8 cellular contexts compared by ENCODE assay signal in genomic region chr10:86711237-86711956, GRCh38. TPM values are rescaled to one million over a fixed set of nuclear protein-coding genes. Genes with fewer than 3 reads are reported as not detected.
DNase-seq lines count a peak whose midpoint lies in the region; ATAC-seq and TF ChIP-seq lines count a peak whose summit lies in the region.

No MANE protein-coding gene starts in this region.

- no peaks in the 10 kb centered on the region for H3K36me3 ChIP-seq in HUES48 (ENCODE audit: control insufficient read depth, insufficient read depth, low read length)

- peaks cover 2% of the 10 kb centered on the region for H3K36me3 Mint-ChIP-seq in activated T-helper 1 cell treated with anti-CD3 and anti-CD28 coated beads, Interleukin-12 subunit alpha, Interleukin-12 subunit beta, Interleukin-2, Interleukin-4 antibody, amounts not matched to agents 30 ng/mL and 10 ng/mL and 1 ng/mL, durations not matched to agents 14 hours and 24 hours and 36 hours (ENCODE audit: low read depth)
- no peaks in the 10 kb centered on the region for H3K36me3 Mint-ChIP-seq in natural killer cell treated with Interleukin-12 subunit alpha and Interleukin-12 subunit beta and Interleukin-15 and Interleukin-18, amount 100 ng/mL, for 72 hours

- H3K4me3 ChIP-seq in HUES48 (ENCODE audit: low read depth, low read length) (peak overlapping the region; percentile 63), fibroblast of mammary gland (ENCODE audit: control insufficient read depth, low read depth, low read length) (peak overlapping the region; percentile 54)

- H3K27ac Mint-ChIP-seq in activated T-helper 1 cell treated with anti-CD3 and anti-CD28 coated beads, Interleukin-12 subunit alpha, Interleukin-12 subunit beta, Interleukin-2, Interleukin-4 antibody, amounts not matched to agents 30 ng/mL and 10 ng/mL and 1 ng/mL, durations not matched to agents 14 hours and 24 hours and 36 hours, result peak overlapping the region; percentile 97
- H3K27ac Mint-ChIP-seq in natural killer cell treated with Interleukin-12 subunit alpha and Interleukin-12 subunit beta and Interleukin-15 and Interleukin-18, amount 100 ng/mL, for 72 hours, result peak overlapping the region; percentile 88 to 96

- no peaks in the 10 kb centered on the region for H3K9me3 Mint-ChIP-seq in activated T-helper 1 cell treated with anti-CD3 and anti-CD28 coated beads, Interleukin-12 subunit alpha, Interleukin-12 subunit beta, Interleukin-2, Interleukin-4 antibody, amounts not matched to agents 30 ng/mL and 10 ng/mL and 1 ng/mL, durations not matched to agents 14 hours and 24 hours and 36 hours
- no peaks in the 10 kb centered on the region for H3K9me3 Mint-ChIP-seq in natural killer cell treated with Interleukin-12 subunit alpha and Interleukin-12 subunit beta and Interleukin-15 and Interleukin-18, amount 100 ng/mL, for 72 hours

- no peaks in the 10 kb centered on the region for H3K9me3 ChIP-seq in HUES48 (ENCODE audit: control insufficient read depth, insufficient read depth, low read length)

- peak overlapping the region; percentile 58 for H3K9ac ChIP-seq in HUES48 (ENCODE audit: low read depth, low read length)

- intact Hi-C loops in activated T-helper 1 cell treated with anti-CD3 and anti-CD28 coated beads, Interleukin-12 subunit alpha, Interleukin-12 subunit beta, Interleukin-2, Interleukin-4 antibody, amounts not matched to agents 30 ng/mL and 10 ng/mL and 1 ng/mL, durations not matched to agents 14 hours and 24 hours and 36 hours (cut with micrococcal nuclease), result loop anchor here (1.0 to 5.0 kb wide), 7 partner anchors 45 to 383 kb away; partner anchors contain the start of genes ADIRF, BMPR1A, GLUD1 and SHLD2

- no peaks in the 10 kb centered on the region for H3K27me3 ChIP-seq in HUES48 (ENCODE audit: control insufficient read depth, insufficient read depth, low read length)

- peaks cover 17% of the 10 kb centered on the region for H3K4me1 Mint-ChIP-seq in activated T-helper 1 cell treated with anti-CD3 and anti-CD28 coated beads, Interleukin-12 subunit alpha, Interleukin-12 subunit beta, Interleukin-2, Interleukin-4 antibody, amounts not matched to agents 30 ng/mL and 10 ng/mL and 1 ng/mL, durations not matched to agents 14 hours and 24 hours and 36 hours (ENCODE audit: low read depth)
- peaks cover 12 to 18% of the 10 kb centered on the region in 2 donors for H3K4me1 Mint-ChIP-seq in natural killer cell treated with Interleukin-12 subunit alpha and Interleukin-12 subunit beta and Interleukin-15 and Interleukin-18, amount 100 ng/mL, for 72 hours (ENCODE audit: low read depth in 2 of 2)

- peak; percentile 64 for DNase-seq in DMS153 treated with DMSO at 0.1 percent for 48 hours (lab: John Stamatoyannopoulos, UW; ENCODE audit: unreplicated experiment)
- peak; percentile 84 for DNase-seq in activated T-helper 1 cell treated with anti-CD3 and anti-CD28 coated beads, Interleukin-12 subunit alpha, Interleukin-12 subunit beta, Interleukin-2, Interleukin-4 antibody, amounts not matched to agents 30 ng/mL and 10 ng/mL and 1 ng/mL, durations not matched to agents 14 hours and 24 hours and 36 hours (ENCODE audit: low spot score)
- peak; percentile 83 for DNase-seq in fibroblast of mammary gland (ENCODE audit: low read depth)
- peak; percentile 91 for DNase-seq in natural killer cell treated with Interleukin-12 subunit alpha and Interleukin-12 subunit beta and Interleukin-15 and Interleukin-18, amount 100 ng/mL, for 72 hours (ENCODE audit: low spot score)
- DNase-seq in stimulated activated naive CD4-positive, alpha-beta T cell treated with Interleukin-2 at 50 U/mL for 16 hours (lab: John Stamatoyannopoulos, UW), result peak; percentile 81

- peak; percentile 42 for TF ChIP-seq CTCF in fibroblast of mammary gland (conservative IDR thresholded peaks at IDR 0.05; ENCODE audit: control insufficient read depth, insufficient read depth, low read depth, low read length)

- H3K27me3 Mint-ChIP-seq in activated T-helper 1 cell treated with anti-CD3 and anti-CD28 coated beads, Interleukin-12 subunit alpha, Interleukin-12 subunit beta, Interleukin-2, Interleukin-4 antibody, amounts not matched to agents 30 ng/mL and 10 ng/mL and 1 ng/mL, durations not matched to agents 14 hours and 24 hours and 36 hours (ENCODE audit: insufficient read depth), result no peaks in the 10 kb centered on the region
- no peaks in the 10 kb centered on the region for H3K27me3 Mint-ChIP-seq in natural killer cell treated with Interleukin-12 subunit alpha and Interleukin-12 subunit beta and Interleukin-15 and Interleukin-18, amount 100 ng/mL, for 72 hours

- H3K4me1 ChIP-seq in HUES48 (ENCODE audit: control insufficient read depth, insufficient read depth, low read length), result peaks cover 17% of the 10 kb centered on the region; the same call in 1 of the 2 replicates

- ATAC-seq in GM21423 (IDR thresholded peaks at IDR 0.05; ENCODE audit: unreplicated experiment), result peak; percentile 86
- peak; percentile 95 for ATAC-seq in natural killer cell treated with Interleukin-12 subunit alpha and Interleukin-12 subunit beta and Interleukin-15 and Interleukin-18, amount 100 ng/mL, for 72 hours

- H3K27ac ChIP-seq in HUES48 (ENCODE audit: low read depth, low read length), result peak overlapping the region; percentile 70

- peak overlapping the region; percentile 88 for H3K4me3 Mint-ChIP-seq in activated T-helper 1 cell treated with anti-CD3 and anti-CD28 coated beads, Interleukin-12 subunit alpha, Interleukin-12 subunit beta, Interleukin-2, Interleukin-4 antibody, amounts not matched to agents 30 ng/mL and 10 ng/mL and 1 ng/mL, durations not matched to agents 14 hours and 24 hours and 36 hours
- peak overlapping the region; percentile 84 for H3K4me3 Mint-ChIP-seq in natural killer cell treated with Interleukin-12 subunit alpha and Interleukin-12 subunit beta and Interleukin-15 and Interleukin-18, amount 100 ng/mL, for 72 hours

TF ChIP-seq in PFSK-1, 5 proteins besides CTCF, POLR2A, EP300 and RAD21:
- no peak for TF ChIP-seq SIN3A (IDR thresholded peaks at IDR 0.05; ENCODE audit: borderline replicate concordance, insufficient read depth, low read length)
- no peak for TF ChIP-seq REST (IDR thresholded peaks at IDR 0.05; ENCODE audit: insufficient read depth in 1 of 2, low read depth in 2 of 2, low read length in 2 of 2)
- no peak for TF ChIP-seq TAF1 (IDR thresholded peaks at IDR 0.05; ENCODE audit: borderline replicate concordance, insufficient read depth, low read length)
- no peak for TF ChIP-seq FOXP2 (optimal IDR thresholded peaks at IDR 0.05; ENCODE audit: borderline replicate concordance, extremely low read depth, extremely low read length, insufficient read depth)
- TF ChIP-seq POLR2AphosphoS5 (IDR thresholded peaks at IDR 0.05; ENCODE audit: low read depth, low read length), result peak; percentile 54

RNA-seq across cellular contexts. Expression of gene LDB3, which starts 43.1 kb away (rescaled TPM):
- polyA plus RNA-seq in PFSK-1 (2012; ENCODE audit: insufficient read length, low read depth), result not detected
- total RNA-seq in activated T-helper 1 cell treated with anti-CD3 and anti-CD28 coated beads, Interleukin-12 subunit alpha, Interleukin-12 subunit beta, Interleukin-2, Interleukin-4 antibody, amounts not matched to agents 30 ng/mL and 10 ng/mL and 1 ng/mL, durations not matched to agents 14 hours and 24 hours and 36 hours, result 0.10 TPM in 1 of 2 replicates, not detected in the other
- total RNA-seq in natural killer cell treated with Interleukin-12 subunit alpha and Interleukin-12 subunit beta and Interleukin-15 and Interleukin-18, amount 100 ng/mL, for 72 hours, result not detected

RNA-seq across cellular contexts. Expression of gene BMPR1A, which starts 45.0 kb away (rescaled TPM):
- polyA plus RNA-seq in PFSK-1 (2012; ENCODE audit: insufficient read length, low read depth), result 5.0 TPM
- total RNA-seq in activated T-helper 1 cell treated with anti-CD3 and anti-CD28 coated beads, Interleukin-12 subunit alpha, Interleukin-12 subunit beta, Interleukin-2, Interleukin-4 antibody, amounts not matched to agents 30 ng/mL and 10 ng/mL and 1 ng/mL, durations not matched to agents 14 hours and 24 hours and 36 hours, result 9.7 and 14.5 TPM in 2 replicates
- total RNA-seq in natural killer cell treated with Interleukin-12 subunit alpha and Interleukin-12 subunit beta and Interleukin-15 and Interleukin-18, amount 100 ng/mL, for 72 hours, result 10 to 100 TPM in 1 of 2 donors, 1 to 10 TPM in 1; 8.2 to 11.5 TPM

RNA-seq across cellular contexts. Expression of gene OPN4, which starts 57.0 kb away (rescaled TPM):
- polyA plus RNA-seq in PFSK-1 (2012; ENCODE audit: insufficient read length, low read depth), result not detected
- not detected in 2 replicates for total RNA-seq in activated T-helper 1 cell treated with anti-CD3 and anti-CD28 coated beads, Interleukin-12 subunit alpha, Interleukin-12 subunit beta, Interleukin-2, Interleukin-4 antibody, amounts not matched to agents 30 ng/mL and 10 ng/mL and 1 ng/mL, durations not matched to agents 14 hours and 24 hours and 36 hours
- total RNA-seq in natural killer cell treated with Interleukin-12 subunit alpha and Interleukin-12 subunit beta and Interleukin-15 and Interleukin-18, amount 100 ng/mL, for 72 hours, result not detected

Comparison
In these comparisons a context has a peak if more than half of its experiments do, and no peak if none do; other contexts are left out.
1. Peak in every context shown above with its lines: DNase-seq, ATAC-seq, H3K4me3 ChIP-seq and H3K27ac ChIP-seq.